10 cellular contexts compared by ENCODE assay signal in the genomic region with DNA sequence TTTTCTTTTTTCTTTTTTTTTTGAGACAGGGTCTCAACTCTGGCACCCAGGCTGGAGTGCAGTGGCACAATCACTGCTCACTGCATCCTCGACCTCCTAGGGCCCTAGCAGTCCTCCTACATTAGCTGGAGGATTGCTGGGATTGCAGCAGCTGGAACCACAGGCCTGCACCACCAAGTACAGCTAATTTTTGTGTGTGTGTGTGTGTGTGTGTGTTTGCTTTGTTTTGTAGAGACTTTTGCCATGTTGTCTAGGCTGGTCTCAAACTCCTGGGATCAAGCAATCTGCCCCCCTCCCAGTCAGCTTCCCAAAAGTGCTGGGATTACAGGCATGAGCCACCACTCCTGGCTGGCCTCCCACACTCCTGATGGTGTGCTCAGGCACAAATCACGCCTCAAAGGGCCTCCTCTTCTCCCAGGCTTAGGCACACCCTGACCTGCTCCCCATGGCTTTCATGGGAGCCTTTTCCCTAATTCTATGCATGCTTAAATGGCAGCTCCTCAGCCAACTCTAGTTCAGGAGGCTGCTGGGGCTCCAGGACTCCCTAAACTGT. TPM values are rescaled to one million over a fixed set of nuclear protein-coding genes. Genes with fewer than 3 reads are reported as not detected.
DNase-seq lines count a peak whose midpoint lies in the region; ATAC-seq and TF ChIP-seq lines count a peak whose summit lies in the region.
"Had no signal": no experiment of that assay in that cellular context is flagged by ENCODE, and none has a peak within 500 bp of the region (broad histone marks: within the 10 kb centered on the region; RNA-seq: fewer than 3 reads in every experiment).

No MANE protein-coding gene starts in this region.

- peak overlapping the region; percentile 94 for H3K27ac Mint-ChIP-seq in MCF 10A (ENCODE audit: low read depth, unreplicated experiment)

- peaks cover 37% of the 10 kb centered on the region for H3K4me1 Mint-ChIP-seq in activated T-cell treated with anti-CD3 and anti-CD28 coated beads, Interleukin-2, amount 50 U/mL, for 4 hours (ENCODE audit: low read depth)
- H3K4me1 Mint-ChIP-seq in MCF 10A (ENCODE audit: insufficient read depth, unreplicated experiment): peaks cover 11% of the 10 kb centered on the region

- POLR2A ChIA-PET in MCF 10A (lab: Yijun Ruan, JAX): interaction anchor here (1.1 to 1.8 kb wide), 4 partner anchors 8 to 299 kb away, joined by 3 to 6 read pairs (median 4); a partner anchor contains a TSS
- POLR2A ChIA-PET in GM10248 (lab: Yijun Ruan, JAX): interaction anchor here (7.6 kb wide), 1 partner anchor 17 kb away, joined by 62 read pairs; a partner anchor contains a TSS

- H3K4me3 Mint-ChIP-seq in activated T-cell treated with anti-CD3 and anti-CD28 coated beads, Interleukin-2, amount 50 U/mL, for 4 hours: peak overlapping the region; percentile 83
- peak overlapping the region; percentile 82 for H3K4me3 Mint-ChIP-seq in MCF 10A (ENCODE audit: unreplicated experiment)

- no TSS peak for BruUV-seq in MCF 10A (replicated peaks; lab: Mats Ljungman, UMichigan)

- H3K4me3 ChIP-seq in lung: no peak overlapping the region
- H3K4me3 ChIP-seq in thyroid gland (replicated peaks in 1 of 3): peak overlapping the region in 1 of 3 donors; percentile 62

- WGBS in lung, 2 donors: 73 to 75% methylated on average over 2 of the region's 2 CpGs
- WGBS in thyroid gland, 2 donors: 80 to 81% methylated on average over 2 of the region's 2 CpGs

- intact Hi-C loops in MCF 10A (cut with micrococcal nuclease): no loop called here
- intact Hi-C loops in thyroid gland (cut with DNase I): no loop called here

- H3K9me3 ChIP-seq in lung (ENCODE audit: control insufficient read depth in 2 of 2, insufficient read depth in 1 of 2, low read length in 1 of 2) (no peaks in the 10 kb centered on the region), thyroid gland (no peaks in the 10 kb centered on the region)

- no peaks in the 10 kb centered on the region for H3K36me3 Mint-ChIP-seq in activated T-cell treated with anti-CD3 and anti-CD28 coated beads, Interleukin-2, amount 50 U/mL, for 4 hours (ENCODE audit: insufficient read depth)
- H3K36me3 Mint-ChIP-seq in MCF 10A (ENCODE audit: insufficient read depth, unreplicated experiment): peaks cover 20% of the 10 kb centered on the region

- H3K9me3 Mint-ChIP-seq in activated T-cell treated with anti-CD3 and anti-CD28 coated beads, Interleukin-2, amount 50 U/mL, for 4 hours: no peaks in the 10 kb centered on the region
- H3K9me3 Mint-ChIP-seq in MCF 10A (ENCODE audit: unreplicated experiment): no peaks in the 10 kb centered on the region

- TF ChIP-seq POLR2A in thyroid gland (IDR thresholded peaks at IDR 0.05): no peak

- no peak for DNase-seq in activated T-cell treated with anti-CD3 and anti-CD28 coated beads, Interleukin-2, amount 50 U/mL, for 4 hours
- DNase-seq in activated T-cell treated with anti-CD3 and anti-CD28 coated beads for 4 hours (no peak), MCF 10A (ENCODE audit: unreplicated experiment) (no peak), lung (ENCODE audit: low spot score) (no peak), thyroid gland (no peak), UCSD-AML1 (lab: John Stamatoyannopoulos, UW; ENCODE audit: unreplicated experiment) (no peak), GM10248 (ENCODE audit: extremely low spot score) (no peak)
- DNase-seq: activated CD4-positive, alpha-beta T cell treated with anti-CD3 and anti-CD28 coated beads, Interleukin-2, amount 10 ng/mL, durations not matched to agents 7 days and 5 days; midbrain had no signal

- peaks cover 0 to 1% of the 10 kb centered on the region in 2 donors for H3K36me3 ChIP-seq in lung (ENCODE audit: control insufficient read depth in 2 of 2, insufficient read depth in 2 of 2, low read length in 2 of 2)
- no peaks in the 10 kb centered on the region for H3K36me3 ChIP-seq in thyroid gland

- no peaks in the 10 kb centered on the region for H3K27me3 ChIP-seq in lung (ENCODE audit: control insufficient read depth, insufficient read depth)
- H3K27me3 ChIP-seq in thyroid gland: no peaks in the 10 kb centered on the region

- H3K27ac ChIP-seq in lung (ENCODE audit: low read depth in 1 of 2, low read length in 1 of 2) (peak overlapping the region; percentile 61 to 89), thyroid gland (peak overlapping the region in 2 of 3 donors; percentile 12 to 89)

- TF ChIP-seq CTCF in MCF 10A (IDR thresholded peaks at IDR 0.05; ENCODE audit: unreplicated experiment) (no peak), lung (IDR thresholded peaks at IDR 0.05; ENCODE audit: control extremely low read depth, extremely low read depth) (no peak), thyroid gland (IDR thresholded peaks at IDR 0.05) (no peak), GM10248 (IDR thresholded peaks at IDR 0.05; ENCODE audit: control extremely low read depth, extremely low read depth, low read depth, missing control alignments) (no peak)

- H3K4me1 ChIP-seq in lung (ENCODE audit: control insufficient read depth in 2 of 2, insufficient read depth in 2 of 2, low read length in 2 of 2): peaks cover 13 to 29% of the 10 kb centered on the region in 2 donors
- peaks cover 19 to 44% of the 10 kb centered on the region in 2 donors for H3K4me1 ChIP-seq in thyroid gland

- H3K27me3 Mint-ChIP-seq in activated T-cell treated with anti-CD3 and anti-CD28 coated beads, Interleukin-2, amount 50 U/mL, for 4 hours (ENCODE audit: low read depth): no peaks in the 10 kb centered on the region
- no peaks in the 10 kb centered on the region for H3K27me3 Mint-ChIP-seq in MCF 10A (ENCODE audit: insufficient read depth, unreplicated experiment)
- H3K27me3 Mint-ChIP-seq: activated CD4-positive, alpha-beta T cell treated with anti-CD3 and anti-CD28 coated beads, Interleukin-2, amount 10 ng/mL, durations not matched to agents 7 days and 5 days had no signal

- ATAC-seq in activated T-cell treated with anti-CD3 and anti-CD28 coated beads, Interleukin-2, amount 50 U/mL, for 4 hours: no peak
- ATAC-seq in lung (ENCODE audit: insufficient read depth, low FRiP score) (no peak), HG03280 (IDR thresholded peaks at IDR 0.05; ENCODE audit: unreplicated experiment) (no peak)

- CTCF ChIA-PET in MCF 10A (lab: Yijun Ruan, JAX): interaction anchor here (0.7 to 1.4 kb wide), 2 partner anchors 137 to 664 kb away, joined by 4 to 8 read pairs; no protein-coding TSS in a partner anchor
- CTCF ChIA-PET in GM10248 (lab: Yijun Ruan, JAX): interaction anchor here (1.0 to 2.5 kb wide), 9 partner anchors 10 to 774 kb away, joined by 3 to 11 read pairs (median 5); a partner anchor contains a TSS

RNA-seq across cellular contexts. Expression of a gene that starts 9.4 kb away (rescaled TPM):
- 1 to 10 TPM; 2.7 to 3.5 (median 3.2) TPM for total RNA-seq in activated T-cell treated with anti-CD3 and anti-CD28 coated beads, Interleukin-2, amount 50 U/mL, for 4 hours
- total RNA-seq in MCF 10A (2022) (13.4 and 19.0 TPM in 2 replicates), lung (1 to 10 TPM; 2.2 to 7.0 TPM), thyroid gland (10 to 100 TPM in 1 of 4 donors, 1 to 10 TPM in 3; 5.1 to 20.0 (median 7.4) TPM)
- 1 to 10 TPM; 3.2 to 7.2 TPM for polyA plus RNA-seq in lung

RNA-seq across cellular contexts. Expression of a gene that starts 9.4 kb away (rescaled TPM):
- under 1 TPM; 0.71 to 0.98 (median 0.92) TPM for total RNA-seq in activated T-cell treated with anti-CD3 and anti-CD28 coated beads, Interleukin-2, amount 50 U/mL, for 4 hours
- total RNA-seq in MCF 10A (2022): 2.0 and 2.3 TPM in 2 replicates
- 1 to 10 TPM in 1 of 2 donors, under 1 TPM in 1; 0.46 to 1.4 TPM for total RNA-seq in lung
- polyA plus RNA-seq in lung: 1 to 10 TPM in 1 of 2 donors, under 1 TPM in 1; 0.37 to 1.0 TPM
- 1 to 10 TPM; 1.2 to 6.0 (median 2.9) TPM for total RNA-seq in thyroid gland

RNA-seq across cellular contexts. Expression of a gene that starts 16.9 kb away (rescaled TPM):
- 10 to 100 TPM; 25.3 to 33.5 (median 27.8) TPM for total RNA-seq in activated T-cell treated with anti-CD3 and anti-CD28 coated beads, Interleukin-2, amount 50 U/mL, for 4 hours
- total RNA-seq in MCF 10A (2022) (0.65 and 1.0 TPM in 2 replicates), lung (10 to 100 TPM; 37.9 to 78.4 TPM), thyroid gland (10 to 100 TPM; 62.1 to 97.3 (median 70.6) TPM)
- 10 to 100 TPM; 28.4 to 41.2 TPM for polyA plus RNA-seq in lung

RNA-seq across cellular contexts. Expression of a gene that starts 41.3 kb away (rescaled TPM):
- 10 to 100 TPM; 42.2 to 56.8 (median 46.6) TPM for total RNA-seq in activated T-cell treated with anti-CD3 and anti-CD28 coated beads, Interleukin-2, amount 50 U/mL, for 4 hours
- total RNA-seq in MCF 10A (2022) (52.6 and 56.2 TPM in 2 replicates), lung (10 to 100 TPM; 58.7 to 80.5 TPM), thyroid gland (100 to 1,000 TPM in 3 of 4 donors, 10 to 100 TPM in 1; 93.0 to 132 (median 101) TPM)
- 10 to 100 TPM; 32.8 to 38.0 TPM for polyA plus RNA-seq in lung

Comparison
In these comparisons a context has a peak if more than half of its experiments do, and no peak if none do; other contexts are left out.
1. RNA of a gene that starts 16.9 kb away (total RNA-seq): 37.9 to 78.4 TPM in lung, 62.1 to 97.3 TPM in thyroid gland and 25.3 to 33.5 TPM in activated T-cell treated with anti-CD3 and anti-CD28 coated beads, Interleukin-2, amount 50 U/mL, for 4 hours; 0.65 to 1.0 TPM in MCF 10A; every median in the first group is over 10 times any median in the second.